ENCODE assay signal across 1 cellular context in genomic region chr18:9136315-9137141, GRCh38.
TF ChIP-seq lines count a peak whose summit lies in the region.

ANKRD12 (plus strand) TSS chr18:9136781; CDS start chr18:9182433, 45,652 bp downstream.

TF ChIP-seq in K562, 482 proteins besides CTCF, POLR2A, EP300 and RAD21 (continued from another document and continues in another):
- TF ChIP-seq THAP12 (CRISPR knock-in tag; IDR thresholded peaks at IDR 0.05) (no peak), ZNF134 (CRISPR knock-in tag; conservative IDR thresholded peaks at IDR 0.05) (no peak), THRB (CRISPR knock-in tag; conservative IDR thresholded peaks at IDR 0.05) (0 out of 2 replicates have a peak, but pooled peaks have one; percentile 41), EHMT2 (IDR thresholded peaks at IDR 0.05) (no peak), BRD9 (IDR thresholded peaks at IDR 0.05; ENCODE audit: low read depth, partially characterized antibody) (no peak), HLTF (IDR thresholded peaks at IDR 0.05) (0 out of 2 replicates have a peak, but pooled peaks have one; percentile 65), SRSF9 (IDR thresholded peaks at IDR 0.05; ENCODE audit: borderline replicate concordance, low read depth, low read length) (no peak), CHCHD3 (CRISPR knock-in tag; IDR thresholded peaks at IDR 0.05) (0 out of 2 replicates have a peak, but pooled peaks have one; percentile 4), NCOA2 (IDR thresholded peaks at IDR 0.05; ENCODE audit: partially characterized antibody in 2 of 2) (no peak), PHB (CRISPR knock-in tag; IDR thresholded peaks at IDR 0.05) (no peak), HDAC1 (IDR thresholded peaks at IDR 0.05) (peak in 1 of 2 experiments; percentile 91; a peak in 2 of 4 replicates), ZNF551 (CRISPR knock-in tag; IDR thresholded peaks at IDR 0.05) (no peak), RAD51 (IDR thresholded peaks at IDR 0.05; ENCODE audit: borderline replicate concordance, low read depth) (peak; percentile 99), KLF6 (CRISPR knock-in tag; IDR thresholded peaks at IDR 0.05; ENCODE audit: borderline replicate concordance) (0 out of 2 replicates have a peak, but pooled peaks have one; percentile 43), IRF1 (CRISPR knock-in tag; IDR thresholded peaks at IDR 0.05; ENCODE audit: borderline replicate concordance) (no peak), NCOA1 (IDR thresholded peaks at IDR 0.05; ENCODE audit: low read depth) (no peak), NR1H2 (CRISPR knock-in tag; IDR thresholded peaks at IDR 0.05) (no peak), FOS (IDR thresholded peaks at IDR 0.05; ENCODE audit: extremely low read depth, insufficient read length) (peak; percentile 84), MYNN (IDR thresholded peaks at IDR 0.05) (no peak), MYNN (CRISPR knock-in tag; IDR thresholded peaks at IDR 0.05) (no peak), ZBTB43 (CRISPR knock-in tag; IDR thresholded peaks at IDR 0.05) (no peak), CBX2 (IDR thresholded peaks at IDR 0.05; ENCODE audit: insufficient read depth, low read length, poor library complexity, severe bottlenecking) (no peak), ZBTB9 (CRISPR knock-in tag; IDR thresholded peaks at IDR 0.05) (0 out of 2 replicates have a peak, but pooled peaks have one; percentile 52), FOXJ3 (CRISPR knock-in tag; IDR thresholded peaks at IDR 0.05) (no peak), ZNF23 (CRISPR knock-in tag; IDR thresholded peaks at IDR 0.05) (no peak), MBD2 (IDR thresholded peaks at IDR 0.05; ENCODE audit: borderline replicate concordance, low read depth) (peak; percentile 95), ETV1 (tag; conservative IDR thresholded peaks at IDR 0.05; ENCODE audit: low read depth) (peak; percentile 98), NKRF (IDR thresholded peaks at IDR 0.05; ENCODE audit: borderline replicate concordance) (peak; percentile 91), TCF15 (CRISPR knock-in tag; IDR thresholded peaks at IDR 0.05) (no peak), CLOCK (CRISPR knock-in tag; IDR thresholded peaks at IDR 0.05; ENCODE audit: borderline replicate concordance) (peak; percentile 99), GATAD2A (IDR thresholded peaks at IDR 0.05) (peak; percentile 98), RBM22 (IDR thresholded peaks at IDR 0.05; ENCODE audit: low read depth, low read length, poor library complexity, severe bottlenecking) (no peak), ZNF79 (CRISPR knock-in tag; IDR thresholded peaks at IDR 0.05; ENCODE audit: low read depth) (no peak), ZNF277 (CRISPR knock-in tag; IDR thresholded peaks at IDR 0.05; ENCODE audit: borderline replicate concordance) (no peak), KLF16 (IDR thresholded peaks at IDR 0.05) (no peak), CBFB (CRISPR knock-in tag; IDR thresholded peaks at IDR 0.05) (no peak), SNRNP70 (optimal IDR thresholded peaks at IDR 0.05; ENCODE audit: low read depth, low read length) (no peak), NFATC3 (IDR thresholded peaks at IDR 0.05) (no peak), ATF7 (IDR thresholded peaks at IDR 0.05) (peak; percentile 99), PYGO2 (tag; IDR thresholded peaks at IDR 0.05) (no peak), ZNF324 (CRISPR knock-in tag; IDR thresholded peaks at IDR 0.05) (no peak), KAT7 (CRISPR knock-in tag; IDR thresholded peaks at IDR 0.05; ENCODE audit: borderline replicate concordance) (peak; percentile 97), ZNF75A (CRISPR knock-in tag; IDR thresholded peaks at IDR 0.05) (no peak), E2F1 (CRISPR knock-in tag; IDR thresholded peaks at IDR 0.05) (no peak; the same call in 1 of the 2 replicates), ZBTB2 (IDR thresholded peaks at IDR 0.05) (peak; percentile 94), GTF2F1 (IDR thresholded peaks at IDR 0.05; ENCODE audit: low read depth, low read length) (no peak), ELF1 (tag; IDR thresholded peaks at IDR 0.05) (no peak), POLR2G (IDR thresholded peaks at IDR 0.05; ENCODE audit: low read depth, low read length) (peak; percentile 93), ZBTB12 (CRISPR knock-in tag; IDR thresholded peaks at IDR 0.05) (0 out of 2 replicates have a peak, but pooled peaks have one; percentile 40), PCBP1 (IDR thresholded peaks at IDR 0.05; ENCODE audit: low read depth, low read length, poor library complexity, severe bottlenecking) (peak; percentile 63), NFE2L1 (tag; IDR thresholded peaks at IDR 0.05; ENCODE audit: borderline replicate concordance, low read depth) (no peak), NCOA6 (IDR thresholded peaks at IDR 0.05) (no peak)
